20 cellular contexts compared by ENCODE assay signal in the genomic region with DNA sequence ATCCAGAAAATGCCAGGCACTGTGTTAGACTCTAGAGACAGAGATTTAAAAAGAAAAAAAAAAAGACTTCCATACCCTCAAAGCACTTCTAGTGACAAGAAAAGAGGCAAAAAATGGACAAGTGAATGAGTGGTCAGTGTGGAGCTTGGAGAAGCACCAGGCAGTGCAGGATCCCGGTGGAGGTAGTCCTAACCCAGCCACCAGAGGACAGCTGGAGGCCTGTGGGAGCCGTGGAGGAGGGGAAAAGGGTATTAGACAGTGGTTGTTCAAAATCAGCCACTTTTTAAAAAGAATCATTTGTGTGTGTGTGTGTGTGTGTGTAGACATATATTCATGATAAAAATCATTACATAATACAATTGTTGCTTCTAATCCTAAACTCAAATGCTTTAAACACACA. TPM values are rescaled to one million over a fixed set of nuclear protein-coding genes. Genes with fewer than 3 reads are reported as not detected.
"Had no signal": no experiment of that assay in that cellular context is flagged by ENCODE, and none has a peak within 500 bp of the region (broad histone marks: within the 10 kb centered on the region; RNA-seq: fewer than 3 reads in every experiment).

No MANE protein-coding gene starts in this region.

- H3K36me3 ChIP-seq: SJSA1 had no signal

- FAIRE-seq: RCC 7860 had no signal

- H3K27ac ChIP-seq: SJSA1, SK-N-MC had no signal

- DNase-seq: KBM-7, NCI-H1092, NCI-H1105 treated with DMSO at 0.1 percent for 48 hours, NCI-H1417 treated with DMSO at 0.1 percent for 48 hours, NCI-H146, NCI-H1694 treated with DMSO at 0.1 percent for 48 hours, NCI-H1930, NCI-H2081, NCI-H2107, NCI-H2227 treated with DMSO at 0.1 percent for 48 hours, NCI-H524, NCI-H526 treated with DMSO at 0.1 percent for 48 hours, NCI-H748 treated with DMSO at 0.1 percent for 48 hours, Right ventricle myocardium superior, RPMI8226, SIG-M5 had no signal

- H3K4me3 ChIP-seq: SJSA1, SK-N-MC had no signal

- H3K9me3 ChIP-seq: SJSA1 had no signal

- H3K27me3 ChIP-seq: SJSA1 had no signal

- H3K9me3 Mint-ChIP-seq: IgD-negative memory B cell had no signal

RNA-seq across cellular contexts. Expression of a gene that starts 32.8 kb away (rescaled TPM):
- polyA plus RNA-seq: IgD-negative memory B cell had no signal
